ENCODE assay signal across 1 cellular context in genomic region chr2:173762864-173763263, GRCh38.
TF ChIP-seq lines count a peak whose summit lies in the region.

No MANE protein-coding gene starts in this region.

TF ChIP-seq in HEK293, 187 proteins besides CTCF, POLR2A, EP300 and RAD21 (continued from another document):
- no peak for TF ChIP-seq ZBTB44 (tag by site-specific recombination; IDR thresholded peaks at IDR 0.05)
